ENCODE assay signal across 8 cellular contexts in genomic region chr16:66588981-66589713, GRCh38. TPM values are rescaled to one million over a fixed set of nuclear protein-coding genes. Genes with fewer than 3 reads are reported as not detected.
DNase-seq lines count a peak whose midpoint lies in the region; ATAC-seq and TF ChIP-seq lines count a peak whose summit lies in the region.

No MANE protein-coding gene starts in this region.

- no peaks in the 10 kb centered on the region for H3K9me3 ChIP-seq in PC-9 (ENCODE audit: insufficient read depth, low read depth)

- no peaks in the 10 kb centered on the region for H4K20me1 ChIP-seq in PC-9 (ENCODE audit: insufficient read depth)

- peak; percentile 62 for TF ChIP-seq CTCF in HFF-Myc (IDR thresholded peaks at IDR 0.05; ENCODE audit: low read depth, low read length, missing control alignments)
- TF ChIP-seq CTCF in PC-9 (conservative IDR thresholded peaks at IDR 0.05), result peak; percentile 57

- no peak overlapping the region for H3K4me2 ChIP-seq in PC-9

- no peak overlapping the region for H3K4me3 ChIP-seq in HFF-Myc (replicated peaks; ENCODE audit: low read depth, low read length)
- H3K4me3 ChIP-seq in PC-9, result no peak overlapping the region

- DNase-seq in EL, result peak; percentile 32
- DNase-seq in HFF-Myc (ENCODE audit: extremely low read depth, low read depth), result no peak
- DNase-seq in PC-9, result peak; percentile 35 to 40
- DNase-seq in activated effector memory CD4-positive, alpha-beta T cell treated with Interleukin-2 at 50 U/mL for 16 hours, result peak; percentile 60
- DNase-seq in left cardiac atrium, result no peak
- DNase-seq in stimulated activated CD4-positive, alpha-beta T cell treated with anti-CD3 and anti-CD28 coated beads, Interleukin-4, amount 100 ng/mL, for 1 hour, result peak; percentile 49
- DNase-seq in NCI-H1105 (lab: John Stamatoyannopoulos, UW), result no peak
- no peak for DNase-seq in dedifferentiated amniotic fluid mesenchymal stem cell (ENCODE audit: extremely low spot score)

- H2AFZ ChIP-seq in PC-9, result no peak overlapping the region

- POLR2A ChIA-PET in PC-9 (lab: Charles Lee; ENCODE audit: unreplicated experiment), result no interaction called here

- H3K4me1 ChIP-seq in PC-9 (replicated peaks; ENCODE audit: insufficient read depth), result no peaks in the 10 kb centered on the region

- no peaks in the 10 kb centered on the region for H3F3A ChIP-seq in PC-9 (ENCODE audit: insufficient read depth, low read depth)

- BruUV-seq in PC-9 (replicated peaks; lab: Mats Ljungman, UMichigan), result no TSS peak

- peak; percentile 79 to 83 for ATAC-seq in left cardiac atrium

- H3K79me2 ChIP-seq in PC-9 (ENCODE audit: low read depth), result no peaks in the 10 kb centered on the region

- no peaks in the 10 kb centered on the region for H3K9me2 ChIP-seq in PC-9 (ENCODE audit: insufficient read depth)

- H3K27me3 ChIP-seq in PC-9 (ENCODE audit: insufficient read depth, low read depth), result no peaks in the 10 kb centered on the region

- no peak overlapping the region for H3K27ac ChIP-seq in PC-9

- intact Hi-C loops in PC-9 (cut with micrococcal nuclease; ENCODE audit: unreplicated experiment), result loop anchor here (5.0 kb wide), 1 partner anchor 102 kb away; no protein-coding TSS in a partner anchor
- intact Hi-C loops in left cardiac atrium (cut with DNase I), result no loop called here

- H3K36me3 ChIP-seq in PC-9 (ENCODE audit: low read depth), result no peaks in the 10 kb centered on the region

- CTCF ChIA-PET in PC-9 (lab: Charles Lee), result interaction anchor here (0.7 kb wide), 1 partner anchor 173 kb away, joined by 6 read pairs; no protein-coding TSS in a partner anchor

RNA-seq across cellular contexts. Expression of gene CMTM2, which starts 9.9 kb away (rescaled TPM):
- total RNA-seq in PC-9 (2021), result 0.65 TPM in 1 of 2 replicates, not detected in the other
- total RNA-seq in left cardiac atrium, result under 1 TPM in 1 of 2 donors, not detected in 1; 0.62 TPM

RNA-seq across cellular contexts. Expression of gene CMTM3, which starts 15.4 kb away (rescaled TPM):
- total RNA-seq in PC-9 (2021) (32.0 and 33.1 TPM in 2 replicates), left cardiac atrium (10 to 100 TPM; 18.1 to 18.9 TPM)

RNA-seq across cellular contexts. Expression of gene CMTM1, which starts 22.9 kb away (rescaled TPM):
- total RNA-seq in PC-9 (2021), result 6.1 and 9.4 TPM in 2 replicates
- 1 to 10 TPM; 1.3 to 3.0 TPM for total RNA-seq in left cardiac atrium

RNA-seq across cellular contexts. Expression of gene CKLF, which starts 36.8 kb away (rescaled TPM):
- total RNA-seq in PC-9 (2021) (77.1 and 86.4 TPM in 2 replicates), left cardiac atrium (10 to 100 TPM; 15.8 to 22.5 TPM)

RNA-seq across cellular contexts. Expression of gene TK2, which starts 39.2 kb away (rescaled TPM):
- total RNA-seq in PC-9 (2021) (20.1 and 20.9 TPM in 2 replicates), left cardiac atrium (10 to 100 TPM; 22.3 to 28.2 TPM)

Comparison
In these comparisons a context has a peak if more than half of its experiments do, and no peak if none do; other contexts are left out.
1. DNase-seq: peak in EL (single experiment), PC-9 (2 of 2), activated effector memory CD4-positive, alpha-beta T cell treated with Interleukin-2 at 50 U/mL for 16 hours (single experiment) and stimulated activated CD4-positive, alpha-beta T cell treated with anti-CD3 and anti-CD28 coated beads, Interleukin-4, amount 100 ng/mL, for 1 hour (single experiment); none in HFF-Myc (single experiment), left cardiac atrium (single experiment), NCI-H1105 (single experiment) and dedifferentiated amniotic fluid mesenchymal stem cell (single experiment).